27 cellular contexts compared by ENCODE assay signal in genomic region chr7:5662776-5663175, GRCh38.
DNase-seq lines count a peak whose midpoint lies in the region; ATAC-seq and TF ChIP-seq lines count a peak whose summit lies in the region.
"Had no signal": no experiment of that assay in that cellular context is flagged by ENCODE, and none has a peak within 500 bp of the region (broad histone marks: within the 10 kb centered on the region; RNA-seq: fewer than 3 reads in every experiment).

No MANE protein-coding gene starts in this region.

- H3K27ac ChIP-seq in endodermal cell (ENCODE audit: low read depth, low read length) (no peak overlapping the region), brain microvascular endothelial cell (no peak overlapping the region)
- H3K27ac ChIP-seq: neural progenitor cell had no signal

- no peaks in the 10 kb centered on the region for H3K27me3 Mint-ChIP-seq in activated T-cell treated with anti-CD3 and anti-CD28 coated beads, Interleukin-2, amount 50 U/mL, for 24 hours
- H3K27me3 Mint-ChIP-seq in activated T-cell treated with anti-CD3 and anti-CD28 coated beads, Interleukin-2, amount 50 U/mL, for 72 hours (ENCODE audit: low read depth), result no peaks in the 10 kb centered on the region
- H3K27me3 Mint-ChIP-seq in T-helper 17 cell (no peaks in the 10 kb centered on the region), endodermal cell (ENCODE audit: insufficient read depth) (no peaks in the 10 kb centered on the region)
- no peaks in the 10 kb centered on the region for H3K27me3 Mint-ChIP-seq in stimulated activated memory B cell treated with anti-CD40 and anti-IgM and Interleukin-4, amounts not matched to agents 10 μg/mL and 1 μg/mL and 100 μg/mL, for 72 hours
- H3K27me3 Mint-ChIP-seq: central memory CD8-positive, alpha-beta T cell; progenitor cell of endocrine pancreas; stimulated activated naive B cell treated with anti-CD40 and anti-IgM and Interleukin-4, amounts not matched to agents 10 μg/mL and 1 μg/mL and 100 μg/mL, for 72 hours had no signal

- H3K36me3 Mint-ChIP-seq in activated T-cell treated with anti-CD3 and anti-CD28 coated beads, Interleukin-2, amount 50 U/mL, for 24 hours (ENCODE audit: low read depth), result peaks cover 60% of the 10 kb centered on the region
- peaks cover 0 to 8% of the 10 kb centered on the region in 2 donors for H3K36me3 Mint-ChIP-seq in activated T-cell treated with anti-CD3 and anti-CD28 coated beads, Interleukin-2, amount 50 U/mL, for 72 hours (ENCODE audit: insufficient read depth in 2 of 2)
- H3K36me3 Mint-ChIP-seq in T-helper 17 cell (ENCODE audit: low read depth), result peaks cover 5% of the 10 kb centered on the region
- peaks cover 26% of the 10 kb centered on the region for H3K36me3 Mint-ChIP-seq in endodermal cell (ENCODE audit: low read depth)
- peaks cover 26% of the 10 kb centered on the region for H3K36me3 Mint-ChIP-seq in stimulated activated memory B cell treated with anti-CD40 and anti-IgM and Interleukin-4, amounts not matched to agents 10 μg/mL and 1 μg/mL and 100 μg/mL, for 72 hours

- no peak for ATAC-seq in activated T-cell treated with anti-CD3 and anti-CD28 coated beads, Interleukin-2, amount 50 U/mL, for 72 hours (replicated peaks in 1 of 2)
- ATAC-seq in T-helper 17 cell (no peak), HG03457 (IDR thresholded peaks at IDR 0.05; ENCODE audit: unreplicated experiment) (no peak)
- ATAC-seq in stimulated activated memory B cell treated with anti-CD40 and anti-IgM and Interleukin-4, amounts not matched to agents 10 μg/mL and 1 μg/mL and 100 μg/mL, for 72 hours, result no peak

- no peaks in the 10 kb centered on the region for H3K27me3 ChIP-seq in endodermal cell (ENCODE audit: control insufficient read depth, insufficient read depth, low read length, poor library complexity, severe bottlenecking)
- H3K27me3 ChIP-seq in brain microvascular endothelial cell (replicated peaks), result no peaks in the 10 kb centered on the region
- H3K27me3 ChIP-seq: esophagus squamous epithelium, gastroesophageal sphincter, neural progenitor cell, thyroid gland had no signal

- no peak for DNase-seq in activated T-cell treated with anti-CD3 and anti-CD28 coated beads, Interleukin-2, amount 50 U/mL, for 24 hours
- no peak for DNase-seq in activated T-cell treated with anti-CD3 and anti-CD28 coated beads, Interleukin-2, amount 50 U/mL, for 72 hours
- DNase-seq in T-helper 17 cell (no peak), endodermal cell (no peak), ACHN (no peak), brain microvascular endothelial cell (no peak)
- DNase-seq: activated CD4-positive, alpha-beta T cell treated with anti-CD3 and anti-CD28 coated beads for 4 hours; activated effector memory CD4-positive, alpha-beta T cell treated with Interleukin-2 at 50 U/mL for 16 hours; aorta; Calu3; effector memory CD4-positive, alpha-beta T cell; esophagus squamous epithelium; lower lobe of right lung; NCI-H1092; NCI-H2029 treated with DMSO at 0.1 percent for 48 hours; NCI-H345; Right ventricle myocardium superior; stimulated activated CD4-positive, alpha-beta T cell treated with anti-CD3 and anti-CD28 coated beads, Interleukin-1b, Interleukin-23, amount 100 ng/mL, for 48 hours; stimulated activated naive B cell treated with anti-CD40 and anti-IgM and Interleukin-4, amounts not matched to agents 10 μg/mL and 1 μg/mL and 100 μg/mL, for 72 hours; SW 1271 had no signal

- no peaks in the 10 kb centered on the region for H3K9me3 Mint-ChIP-seq in activated T-cell treated with anti-CD3 and anti-CD28 coated beads, Interleukin-2, amount 50 U/mL, for 24 hours
- H3K9me3 Mint-ChIP-seq in activated T-cell treated with anti-CD3 and anti-CD28 coated beads, Interleukin-2, amount 50 U/mL, for 72 hours, result no peaks in the 10 kb centered on the region
- no peaks in the 10 kb centered on the region for H3K9me3 Mint-ChIP-seq in endodermal cell
- H3K9me3 Mint-ChIP-seq in stimulated activated memory B cell treated with anti-CD40 and anti-IgM and Interleukin-4, amounts not matched to agents 10 μg/mL and 1 μg/mL and 100 μg/mL, for 72 hours, result no peaks in the 10 kb centered on the region
- H3K9me3 Mint-ChIP-seq: central memory CD8-positive, alpha-beta T cell; neural progenitor cell; stimulated activated naive B cell treated with anti-CD40 and anti-IgM and Interleukin-4, amounts not matched to agents 10 μg/mL and 1 μg/mL and 100 μg/mL, for 72 hours had no signal

- H3K9me3 ChIP-seq in T-helper 17 cell (ENCODE audit: control insufficient read depth, low read length, poor library complexity, severe bottlenecking), result no peaks in the 10 kb centered on the region
- no peaks in the 10 kb centered on the region for H3K9me3 ChIP-seq in endodermal cell (ENCODE audit: control insufficient read depth, low read length)
- H3K9me3 ChIP-seq: esophagus squamous epithelium, gastroesophageal sphincter, lower lobe of right lung, thyroid gland had no signal

- TF ChIP-seq CTCF in endodermal cell (conservative IDR thresholded peaks at IDR 0.05) (no peak), brain microvascular endothelial cell (IDR thresholded peaks at IDR 0.05; ENCODE audit: low read depth, low read length, missing control alignments) (no peak)

- H3K4me3 Mint-ChIP-seq in activated T-cell treated with anti-CD3 and anti-CD28 coated beads, Interleukin-2, amount 50 U/mL, for 24 hours, result no peak overlapping the region
- H3K4me3 Mint-ChIP-seq in activated T-cell treated with anti-CD3 and anti-CD28 coated beads, Interleukin-2, amount 50 U/mL, for 72 hours, result no peak overlapping the region
- H3K4me3 Mint-ChIP-seq in T-helper 17 cell, result no peak overlapping the region
- H3K4me3 Mint-ChIP-seq in endodermal cell, result no peak overlapping the region
- H3K4me3 Mint-ChIP-seq in stimulated activated memory B cell treated with anti-CD40 and anti-IgM and Interleukin-4, amounts not matched to agents 10 μg/mL and 1 μg/mL and 100 μg/mL, for 72 hours, result no peak overlapping the region
- H3K4me3 Mint-ChIP-seq: central memory CD8-positive, alpha-beta T cell; neural progenitor cell; stimulated activated naive B cell treated with anti-CD40 and anti-IgM and Interleukin-4, amounts not matched to agents 10 μg/mL and 1 μg/mL and 100 μg/mL, for 72 hours had no signal

- H3K9ac ChIP-seq in endodermal cell (ENCODE audit: extremely low read depth, low read length, poor library complexity, severe bottlenecking), result no peak overlapping the region
- H3K9ac ChIP-seq: neural progenitor cell had no signal

- peaks cover 27% of the 10 kb centered on the region for H3K4me1 Mint-ChIP-seq in activated T-cell treated with anti-CD3 and anti-CD28 coated beads, Interleukin-2, amount 50 U/mL, for 24 hours (ENCODE audit: low read depth)
- peaks cover 20% of the 10 kb centered on the region for H3K4me1 Mint-ChIP-seq in activated T-cell treated with anti-CD3 and anti-CD28 coated beads, Interleukin-2, amount 50 U/mL, for 72 hours (ENCODE audit: low read depth)
- H3K4me1 Mint-ChIP-seq in T-helper 17 cell (peaks cover 29% of the 10 kb centered on the region), endodermal cell (peaks cover 22% of the 10 kb centered on the region)
- peaks cover 27% of the 10 kb centered on the region for H3K4me1 Mint-ChIP-seq in stimulated activated memory B cell treated with anti-CD40 and anti-IgM and Interleukin-4, amounts not matched to agents 10 μg/mL and 1 μg/mL and 100 μg/mL, for 72 hours

- peak overlapping the region; percentile 61 for H3K27ac Mint-ChIP-seq in activated T-cell treated with anti-CD3 and anti-CD28 coated beads, Interleukin-2, amount 50 U/mL, for 24 hours
- H3K27ac Mint-ChIP-seq in activated T-cell treated with anti-CD3 and anti-CD28 coated beads, Interleukin-2, amount 50 U/mL, for 72 hours, result no peak overlapping the region
- H3K27ac Mint-ChIP-seq in T-helper 17 cell (peak overlapping the region; percentile 11), endodermal cell (peak overlapping the region; percentile 17)
- peak overlapping the region; percentile 47 for H3K27ac Mint-ChIP-seq in stimulated activated memory B cell treated with anti-CD40 and anti-IgM and Interleukin-4, amounts not matched to agents 10 μg/mL and 1 μg/mL and 100 μg/mL, for 72 hours
- H3K27ac Mint-ChIP-seq: neural progenitor cell; progenitor cell of endocrine pancreas; stimulated activated naive B cell treated with anti-CD40 and anti-IgM and Interleukin-4, amounts not matched to agents 10 μg/mL and 1 μg/mL and 100 μg/mL, for 72 hours had no signal

- peaks cover 43% of the 10 kb centered on the region for H3K36me3 ChIP-seq in endodermal cell (ENCODE audit: control insufficient read depth, insufficient read depth, low read length)
- H3K36me3 ChIP-seq in brain microvascular endothelial cell (replicated peaks), result peaks cover 5% of the 10 kb centered on the region
- H3K36me3 ChIP-seq: neural progenitor cell, thyroid gland had no signal

- H3K4me3 ChIP-seq in endodermal cell (ENCODE audit: low read length), result no peak overlapping the region
- H3K4me3 ChIP-seq in brain microvascular endothelial cell (ENCODE audit: low read depth, low read length), result no peak overlapping the region
- H3K4me3 ChIP-seq: esophagus squamous epithelium, gastroesophageal sphincter, lower lobe of right lung, neural progenitor cell, thyroid gland had no signal

- in situ Hi-C loops in ACHN (cut with HindIII; ENCODE audit: low pct_ligation_motif_present, low pct_unique_long_range_greater_than_20kb, low sequenced_read_pairs), result no loop called here
- in situ Hi-C loops in brain microvascular endothelial cell (cut with HindIII; ENCODE audit: low pct_ligation_motif_present, low sequenced_read_pairs), result no loop called here

- H3K4me1 ChIP-seq in endodermal cell (ENCODE audit: control insufficient read depth, insufficient read depth, low read length), result peaks cover 8% of the 10 kb centered on the region
- H3K4me1 ChIP-seq: thyroid gland had no signal

- 92 to 95% methylated on average over 5 to 6 of the region's 6 CpGs for WGBS in endodermal cell (ENCODE audit: insufficient coverage in 1 of 2, insufficient read length in 1 of 2), 2 experiments
